In the genomic region with DNA sequence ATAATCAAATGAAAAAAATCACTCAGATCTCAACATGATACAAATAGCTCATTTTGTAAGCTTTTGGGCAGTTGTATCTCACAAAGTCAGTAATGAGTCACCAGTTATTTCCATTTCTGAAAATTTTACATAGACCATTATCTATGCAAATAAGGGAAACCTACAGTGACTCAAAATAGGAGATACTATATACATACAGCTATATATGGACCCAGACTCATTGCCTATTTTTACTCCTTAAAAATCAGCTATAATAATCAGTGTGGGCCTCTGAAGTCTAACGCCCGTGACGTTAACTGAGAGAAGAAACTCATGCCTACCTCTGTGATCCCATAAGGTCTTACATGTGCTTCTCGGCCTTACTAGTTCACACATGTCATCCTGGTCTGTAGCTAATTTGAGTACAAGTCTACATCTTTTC, we compare ENCODE assay signal across 10 cellular contexts.
DNase-seq lines count a peak whose midpoint lies in the region; ATAC-seq and FAIRE-seq lines count a peak whose summit lies in the region.
"Had no signal": no experiment of that assay in that cellular context is flagged by ENCODE, and none has a peak within 500 bp of the region (broad histone marks: within the 10 kb centered on the region; RNA-seq: fewer than 3 reads in every experiment).

No MANE protein-coding gene starts in this region.

- H3K4me3 Mint-ChIP-seq in T-helper 2 cell treated with Interferon-gamma antibody and Interleukin-4, amounts not matched to agents 5 μg/mL and 100 μg/mL, for 36 hours = peak overlapping the region; percentile 63

- H3K36me3 ChIP-seq in BLaER1 = peaks cover 5% of the 10 kb centered on the region; the same call in 1 of the 2 replicates

- peak; percentile 60 for ATAC-seq in GM19043 (IDR thresholded peaks at IDR 0.05; ENCODE audit: low read depth, unreplicated experiment)
- peak; percentile 52 for ATAC-seq in HG02943 (IDR thresholded peaks at IDR 0.05; ENCODE audit: low read depth, unreplicated experiment)
- ATAC-seq: mucosa of descending colon had no signal

- peak overlapping the region; percentile 80 for H3K4me2 ChIP-seq in BLaER1
- H3K4me2 ChIP-seq: KMS-11 had no signal

- FAIRE-seq in RCC 7860 (lab: Jason Lieb, UNC) = no peak

- H3K36me3 Mint-ChIP-seq in T-helper 2 cell treated with Interferon-gamma antibody and Interleukin-4, amounts not matched to agents 5 μg/mL and 100 μg/mL, for 36 hours (ENCODE audit: low read depth) = peaks cover 15% of the 10 kb centered on the region

- H3K9me3 Mint-ChIP-seq in T-helper 2 cell treated with Interferon-gamma antibody and Interleukin-4, amounts not matched to agents 5 μg/mL and 100 μg/mL, for 36 hours = no peaks in the 10 kb centered on the region

- H3K9ac ChIP-seq in BLaER1 = no peak overlapping the region
- H3K9ac ChIP-seq: KMS-11 had no signal

- peaks cover 63% of the 10 kb centered on the region for H3K4me1 Mint-ChIP-seq in T-helper 2 cell treated with Interferon-gamma antibody and Interleukin-4, amounts not matched to agents 5 μg/mL and 100 μg/mL, for 36 hours (ENCODE audit: low read depth)

- H3K4me1 ChIP-seq in BLaER1 = peaks cover 100% of the 10 kb centered on the region

- H3K27me3 Mint-ChIP-seq in T-helper 2 cell treated with Interferon-gamma antibody and Interleukin-4, amounts not matched to agents 5 μg/mL and 100 μg/mL, for 36 hours (ENCODE audit: low read depth) = peaks cover 2% of the 10 kb centered on the region

- peak overlapping the region; percentile 78 for H3K27ac Mint-ChIP-seq in T-helper 2 cell treated with Interferon-gamma antibody and Interleukin-4, amounts not matched to agents 5 μg/mL and 100 μg/mL, for 36 hours

- peaks cover 99% of the 10 kb centered on the region for H4K20me1 ChIP-seq in BLaER1

- no peak overlapping the region for H3K27ac ChIP-seq in BLaER1
- H3K27ac ChIP-seq: KMS-11 had no signal

- 0 out of 2 replicates have a peak overlapping the region, but pooled peaks have one; percentile 21 for H3K4me3 ChIP-seq in BLaER1
- H3K4me3 ChIP-seq: mucosa of descending colon had no signal

- no peaks in the 10 kb centered on the region for H3K9me3 ChIP-seq in BLaER1
- H3K9me3 ChIP-seq: mucosa of descending colon had no signal

- H3K27me3 ChIP-seq in BLaER1 = no peaks in the 10 kb centered on the region

- peak; percentile 58 for DNase-seq in T-helper 2 cell treated with Interferon-gamma antibody and Interleukin-4, amounts not matched to agents 5 μg/mL and 100 μg/mL, for 36 hours (ENCODE audit: low spot score)
- no peak for DNase-seq in RCC 7860 (ENCODE audit: low spot score)
- DNase-seq in NCI-H69 (lab: John Stamatoyannopoulos, UW) = no peak
- DNase-seq in medulla oblongata (ENCODE audit: extremely low spot score) = no peak
- DNase-seq in NCI-H748 (lab: John Stamatoyannopoulos, UW; ENCODE audit: unreplicated experiment) = no peak
- DNase-seq: mucosa of descending colon had no signal
